Comparison of ENCODE assay signal across 8 cellular contexts in the genomic region with DNA sequence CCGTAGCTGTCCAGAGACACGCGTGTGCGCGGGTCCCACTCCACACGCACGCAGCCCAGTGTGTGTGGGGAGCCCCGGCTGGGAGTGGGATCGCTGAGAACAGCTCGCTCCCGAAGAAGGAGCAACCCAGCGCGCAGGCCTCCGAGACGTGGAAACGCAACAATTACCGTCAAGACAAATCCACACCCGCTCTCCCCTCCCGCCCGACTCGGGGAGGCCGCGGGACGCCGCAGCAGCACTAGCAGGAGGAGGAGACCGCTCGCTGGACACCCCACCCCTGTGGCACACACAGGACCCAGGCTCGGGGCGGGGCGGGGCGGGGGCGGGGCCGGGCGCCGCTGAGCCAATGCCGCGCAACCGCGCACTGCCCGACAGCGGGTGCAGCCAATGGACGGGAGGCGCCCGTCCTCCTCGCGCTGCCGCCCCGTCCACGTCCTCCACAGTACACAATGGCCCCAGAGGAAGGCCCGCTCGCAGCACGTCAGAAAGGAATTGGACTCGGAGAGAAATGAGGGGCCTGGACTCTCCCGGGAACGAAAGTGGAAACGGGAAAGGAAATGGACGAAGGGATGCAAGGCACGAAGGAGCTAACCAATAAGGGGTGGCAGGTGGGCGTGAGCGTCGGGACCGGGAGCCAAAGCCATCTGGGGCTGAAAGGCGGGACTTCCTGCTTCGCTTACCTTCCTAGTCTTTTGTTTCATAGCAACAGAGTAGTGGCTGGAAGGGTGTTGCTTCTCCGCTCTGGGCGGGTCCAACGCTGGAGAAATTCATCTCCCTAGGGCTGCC.
DNase-seq lines count a peak whose midpoint lies in the region; ATAC-seq and TF ChIP-seq lines count a peak whose summit lies in the region.

Gene CBLB, minus strand, starts transcription at position 268 of the 786 bp plus-strand sequence. CDS start 1,435 bp downstream, outside the sequence.

- no peaks in the 10 kb centered on the region for H3K36me3 ChIP-seq in GM06990 (ENCODE audit: control insufficient read depth, insufficient read depth, low read length)

- ATAC-seq in HG02588 (IDR thresholded peaks at IDR 0.05; ENCODE audit: unreplicated experiment) = peak; percentile 88
- ATAC-seq in SK-N-SH treated with all-trans-retinoic acid at 6 μM for 48 hours = peak; percentile 93

- H3K36me3 Mint-ChIP-seq in activated naive CD4-positive, alpha-beta T cell treated with anti-CD3 and anti-CD28 coated beads, Interleukin-2, amount 50 U/mL, for 24 hours = peaks cover 23% of the 10 kb centered on the region

- H3K4me3 ChIP-seq in GM06990 (replicated peaks; ENCODE audit: low read depth, low read length) = peak within 1 kb of the TSS; percentile 99

- H3K4me3 Mint-ChIP-seq in activated naive CD4-positive, alpha-beta T cell treated with anti-CD3 and anti-CD28 coated beads, Interleukin-2, amount 50 U/mL, for 24 hours = peak within 1 kb of the TSS; percentile 97

- no peaks in the 10 kb centered on the region for H3K27me3 ChIP-seq in GM06990 (replicated peaks; ENCODE audit: control insufficient read depth, insufficient read depth, low read length)

- TF ChIP-seq CTCF in GM06990 (IDR thresholded peaks at IDR 0.05; ENCODE audit: insufficient read depth, low read length, poor library complexity, severe bottlenecking) = no peak

- H3K27me3 Mint-ChIP-seq in activated naive CD4-positive, alpha-beta T cell treated with anti-CD3 and anti-CD28 coated beads, Interleukin-2, amount 50 U/mL, for 24 hours = no peaks in the 10 kb centered on the region

- peaks cover 45% of the 10 kb centered on the region for H3K4me1 Mint-ChIP-seq in activated naive CD4-positive, alpha-beta T cell treated with anti-CD3 and anti-CD28 coated beads, Interleukin-2, amount 50 U/mL, for 24 hours

- H3K9me3 Mint-ChIP-seq in activated naive CD4-positive, alpha-beta T cell treated with anti-CD3 and anti-CD28 coated beads, Interleukin-2, amount 50 U/mL, for 24 hours = no peaks in the 10 kb centered on the region

- DNase-seq in GM06990 (ENCODE audit: extremely low read depth, insufficient read length) (peak; percentile 94), NCI-H1092 (lab: John Stamatoyannopoulos, UW) (peak; percentile 92), germinal center (ENCODE audit: low spot score) (peak; percentile 95), non-pigmented ciliary epithelial cell (ENCODE audit: low read depth) (peak; percentile 93), superior temporal gyrus (ENCODE audit: extremely low spot score) (peak; percentile 94)

- peak within 1 kb of the TSS; percentile 99 for H3K27ac Mint-ChIP-seq in activated naive CD4-positive, alpha-beta T cell treated with anti-CD3 and anti-CD28 coated beads, Interleukin-2, amount 50 U/mL, for 24 hours

TF ChIP-seq in SK-N-SH treated with all-trans-retinoic acid at 6 μM for 48 hours, 23 proteins besides CTCF, POLR2A, EP300 and RAD21:
- TF ChIP-seq PPARA (CRISPR knock-in tag; IDR thresholded peaks at IDR 0.05; ENCODE audit: borderline replicate concordance) = no peak
- TF ChIP-seq TSHZ2 (CRISPR knock-in tag; IDR thresholded peaks at IDR 0.05) = peak; percentile 25; the same call in 1 of the 2 replicates
- TF ChIP-seq, protein P1, sequence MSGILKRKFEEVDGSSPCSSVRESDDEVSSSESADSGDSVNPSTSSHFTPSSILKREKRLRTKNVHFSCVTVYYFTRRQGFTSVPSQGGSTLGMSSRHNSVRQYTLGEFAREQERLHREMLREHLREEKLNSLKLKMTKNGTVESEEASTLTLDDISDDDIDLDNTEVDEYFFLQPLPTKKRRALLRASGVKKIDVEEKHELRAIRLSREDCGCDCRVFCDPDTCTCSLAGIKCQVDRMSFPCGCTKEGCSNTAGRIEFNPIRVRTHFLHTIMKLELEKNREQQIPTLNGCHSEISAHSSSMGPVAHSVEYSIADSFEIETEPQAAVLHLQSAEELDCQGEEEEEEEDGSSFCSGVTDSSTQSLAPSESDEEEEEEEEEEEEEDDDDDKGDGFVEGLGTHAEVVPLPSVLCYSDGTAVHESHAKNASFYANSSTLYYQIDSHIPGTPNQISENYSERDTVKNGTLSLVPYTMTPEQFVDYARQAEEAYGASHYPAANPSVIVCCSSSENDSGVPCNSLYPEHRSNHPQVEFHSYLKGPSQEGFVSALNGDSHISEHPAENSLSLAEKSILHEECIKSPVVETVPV (CRISPR knock-in tag; IDR thresholded peaks at IDR 0.05) = no peak
- peak; percentile 50; the same call in 1 of the 2 replicates for TF ChIP-seq ZNF8 (CRISPR knock-in tag; IDR thresholded peaks at IDR 0.05)
- TF ChIP-seq GLIS3 (CRISPR knock-in tag; IDR thresholded peaks at IDR 0.05) = peak; percentile 68; the same call in 1 of the 2 replicates
- TF ChIP-seq RARB (CRISPR knock-in tag; IDR thresholded peaks at IDR 0.05) = no peak
- TF ChIP-seq ZNF565 (CRISPR knock-in tag; conservative IDR thresholded peaks at IDR 0.05; ENCODE audit: low read depth) = no peak
- TF ChIP-seq OSR1 (CRISPR knock-in tag; IDR thresholded peaks at IDR 0.05) = no peak

Comparison
In these comparisons a context has a peak if more than half of its experiments do, and no peak if none do; other contexts are left out.
1. Peak in every context shown above with its lines: DNase-seq, ATAC-seq and H3K4me3 ChIP-seq.